In the genomic region with DNA sequence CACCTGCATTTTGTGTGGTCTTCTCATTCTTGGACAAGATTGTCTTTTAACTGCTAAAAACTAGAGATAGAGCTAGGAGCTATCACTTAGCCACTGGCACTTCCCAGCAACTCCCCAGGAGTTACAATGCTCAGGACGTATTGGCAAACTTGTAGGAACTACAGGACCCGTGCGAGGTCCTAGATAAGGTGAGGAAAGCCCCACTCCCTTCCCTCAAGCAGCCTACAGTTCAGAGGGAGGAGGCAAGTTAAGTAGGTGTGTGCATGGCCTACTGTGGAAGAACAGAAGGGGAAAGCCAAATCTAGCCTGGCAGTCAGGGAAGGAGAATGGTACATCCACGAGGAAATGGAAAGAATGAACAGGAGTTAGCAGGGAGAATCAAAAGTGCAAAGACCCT, we compare ENCODE assay signal across 11 cellular contexts.
A peak's percentile ranks its signal among the peaks of the same experiment; 100 is the strongest.
DNase-seq lines count a peak whose midpoint lies in the region; ATAC-seq, FAIRE-seq and TF ChIP-seq lines count a peak whose summit lies in the region.
"Had no signal": no experiment of that assay in that cellular context is flagged by ENCODE, and none has a peak within 500 bp of the region (broad histone marks: within the 10 kb centered on the region; RNA-seq: fewer than 3 reads in every experiment).

No MANE protein-coding gene starts in this region.

- no peak for ATAC-seq in stimulated activated naive CD8-positive, alpha-beta T cell treated with anti-CD3 and anti-CD28 coated beads, Interleukin-15, Interleukin-2, amounts not matched to agents 100 U/mL and 50 U/mL, for 24 hours
- no peak for ATAC-seq in T-helper 17 cell
- no peak for ATAC-seq in GM21717 (IDR thresholded peaks at IDR 0.05; ENCODE audit: unreplicated experiment)

- H3K9me3 ChIP-seq in T-helper 17 cell (ENCODE audit: control insufficient read depth, low read length, poor library complexity, severe bottlenecking): no peaks in the 10 kb centered on the region

- no peak for DNase-seq in stimulated activated naive CD8-positive, alpha-beta T cell treated with anti-CD3 and anti-CD28 coated beads, Interleukin-15, Interleukin-2, amounts not matched to agents 100 U/mL and 50 U/mL, for 24 hours
- DNase-seq in T-helper 17 cell (no peak), mesothelial cell of epicardium (ENCODE audit: low spot score in 2 of 2, unreplicated experiment in 2 of 2) (no peak), urothelium cell line (ENCODE audit: low spot score) (no peak), NCI-H2029 (lab: John Stamatoyannopoulos, UW) (no peak), NCI-H774 (lab: John Stamatoyannopoulos, UW) (no peak)
- DNase-seq: activated CD4-positive, CD25-positive, alpha-beta regulatory T cell; NCI-H1105 treated with DMSO at 0.1 percent for 48 hours had no signal

- H3K4me3 Mint-ChIP-seq in stimulated activated naive CD8-positive, alpha-beta T cell treated with anti-CD3 and anti-CD28 coated beads, Interleukin-15, Interleukin-2, amounts not matched to agents 100 ng/mL and 50 ng/mL, for 24 hours: peak overlapping the region; percentile 68
- H3K4me3 Mint-ChIP-seq in T-helper 17 cell: peak overlapping the region; percentile 50
- no peak overlapping the region for H3K4me3 Mint-ChIP-seq in mesothelial cell of epicardium

- peaks cover 10% of the 10 kb centered on the region for H3K27me3 Mint-ChIP-seq in stimulated activated naive CD8-positive, alpha-beta T cell treated with anti-CD3 and anti-CD28 coated beads, Interleukin-15, Interleukin-2, amounts not matched to agents 100 ng/mL and 50 ng/mL, for 24 hours
- H3K27me3 Mint-ChIP-seq in T-helper 17 cell (peaks cover 51% of the 10 kb centered on the region), mesothelial cell of epicardium (ENCODE audit: low read depth) (peaks cover 21% of the 10 kb centered on the region)

- no peaks in the 10 kb centered on the region for H3K9me3 Mint-ChIP-seq in stimulated activated naive CD8-positive, alpha-beta T cell treated with anti-CD3 and anti-CD28 coated beads, Interleukin-15, Interleukin-2, amounts not matched to agents 100 ng/mL and 50 ng/mL, for 24 hours
- no peaks in the 10 kb centered on the region for H3K9me3 Mint-ChIP-seq in mesothelial cell of epicardium
- H3K9me3 Mint-ChIP-seq: central memory CD8-positive, alpha-beta T cell had no signal

- H3K4me1 Mint-ChIP-seq in stimulated activated naive CD8-positive, alpha-beta T cell treated with anti-CD3 and anti-CD28 coated beads, Interleukin-15, Interleukin-2, amounts not matched to agents 100 ng/mL and 50 ng/mL, for 24 hours (ENCODE audit: low read depth): peaks cover 15% of the 10 kb centered on the region
- peaks cover 13% of the 10 kb centered on the region for H3K4me1 Mint-ChIP-seq in T-helper 17 cell
- H3K4me1 Mint-ChIP-seq in mesothelial cell of epicardium: peaks cover 42% of the 10 kb centered on the region
- H3K4me1 Mint-ChIP-seq: central memory CD8-positive, alpha-beta T cell had no signal

- FAIRE-seq in urothelium cell line (lab: Jason Lieb, UNC): peak; percentile 53

- no peak overlapping the region for H3K27ac Mint-ChIP-seq in stimulated activated naive CD8-positive, alpha-beta T cell treated with anti-CD3 and anti-CD28 coated beads, Interleukin-15, Interleukin-2, amounts not matched to agents 100 ng/mL and 50 ng/mL, for 24 hours
- H3K27ac Mint-ChIP-seq in T-helper 17 cell: peak overlapping the region; percentile 62
- H3K27ac Mint-ChIP-seq in mesothelial cell of epicardium: peak overlapping the region; percentile 78

- TF ChIP-seq CTCF in mesothelial cell of epicardium (IDR thresholded peaks at IDR 0.05; ENCODE audit: unreplicated experiment): no peak

- H3K36me3 Mint-ChIP-seq in stimulated activated naive CD8-positive, alpha-beta T cell treated with anti-CD3 and anti-CD28 coated beads, Interleukin-15, Interleukin-2, amounts not matched to agents 100 ng/mL and 50 ng/mL, for 24 hours (ENCODE audit: low read depth): no peaks in the 10 kb centered on the region
- H3K36me3 Mint-ChIP-seq in T-helper 17 cell (ENCODE audit: low read depth) (peaks cover 6% of the 10 kb centered on the region), mesothelial cell of epicardium (no peaks in the 10 kb centered on the region)
